ENCODE assay signal across 11 cellular contexts in genomic region chr22:43094085-43094484, GRCh38. TPM values are rescaled to one million over a fixed set of nuclear protein-coding genes. Genes with fewer than 3 reads are reported as not detected.
DNase-seq lines count a peak whose midpoint lies in the region; ATAC-seq, FAIRE-seq and TF ChIP-seq lines count a peak whose summit lies in the region.
"Had no signal": no experiment of that assay in that cellular context is flagged by ENCODE, and none has a peak within 500 bp of the region (broad histone marks: within the 10 kb centered on the region; RNA-seq: fewer than 3 reads in every experiment).

No MANE protein-coding gene starts in this region.

- peaks cover 4% of the 10 kb centered on the region for H3K4me1 Mint-ChIP-seq in endodermal cell

- no peak overlapping the region for H3K4me3 Mint-ChIP-seq in endodermal cell

- DNase-seq in NCI-H2171 treated with DMSO at 0.1 percent for 48 hours (lab: John Stamatoyannopoulos, UW) (peak; percentile 70), NCI-H2171 (lab: John Stamatoyannopoulos, UW) (no peak), NCI-H69 (lab: John Stamatoyannopoulos, UW) (peak; percentile 92), endodermal cell (peak; percentile 78), small intestine (peak; percentile 64), OCI-M2 (lab: John Stamatoyannopoulos, UW; ENCODE audit: unreplicated experiment) (no peak), activated T-cell treated with anti-CD3 and anti-CD28 coated beads for 4 hours (no peak)
- DNase-seq: effector CD8-positive, alpha-beta T cell; stimulated activated CD4-positive, alpha-beta T cell treated with anti-CD3 and anti-CD28 coated beads, Interleukin-4, amount 100 ng/mL, for 1 hour had no signal

- no peak for FAIRE-seq in small intestine (lab: Jason Lieb, UNC)

- no peak for ATAC-seq in GM18498 (IDR thresholded peaks at IDR 0.05; ENCODE audit: unreplicated experiment)

- WGBS in endodermal cell (ENCODE audit: insufficient coverage in 1 of 2, insufficient read length in 1 of 2), 2 experiments: 78 to 92% methylated on average over 2 to 7 of the region's 7 CpGs
- 15 to 47% (median 42%) methylated on average over 7 of the region's 7 CpGs for WGBS in small intestine, 3 donors

- H3K27ac ChIP-seq in endodermal cell (ENCODE audit: low read depth, low read length): no peak overlapping the region
- H3K27ac ChIP-seq in small intestine (ENCODE audit: low read depth in 1 of 2, low read length in 1 of 2): no peak overlapping the region

- H3K27ac Mint-ChIP-seq in endodermal cell: no peak overlapping the region

- peaks cover 7% of the 10 kb centered on the region for H3K9me3 ChIP-seq in endodermal cell (ENCODE audit: control insufficient read depth, low read length)
- H3K9me3 ChIP-seq in small intestine (ENCODE audit: control insufficient read depth, low read depth): no peaks in the 10 kb centered on the region

- no peaks in the 10 kb centered on the region for H3K27me3 Mint-ChIP-seq in endodermal cell (ENCODE audit: insufficient read depth)

- H3K4me3 ChIP-seq in endodermal cell (ENCODE audit: low read length): no peak overlapping the region
- H3K4me3 ChIP-seq in small intestine (ENCODE audit: low read depth in 1 of 2, low read length in 2 of 2): no peak overlapping the region

- H3K36me3 Mint-ChIP-seq in endodermal cell (ENCODE audit: low read depth): peaks cover 3% of the 10 kb centered on the region

- H3K9me3 Mint-ChIP-seq in endodermal cell: peaks cover 15% of the 10 kb centered on the region

- H3K36me3 ChIP-seq in endodermal cell (ENCODE audit: control insufficient read depth, insufficient read depth, low read length): no peaks in the 10 kb centered on the region
- H3K36me3 ChIP-seq in small intestine (ENCODE audit: control insufficient read depth in 2 of 2, insufficient read depth in 2 of 2, low read length in 2 of 2): no peaks in the 10 kb centered on the region

- peak; percentile 62 for TF ChIP-seq CTCF in endodermal cell (conservative IDR thresholded peaks at IDR 0.05)

- H3K4me1 ChIP-seq in endodermal cell (ENCODE audit: control insufficient read depth, insufficient read depth, low read length) (no peaks in the 10 kb centered on the region), small intestine (ENCODE audit: control insufficient read depth in 2 of 2, insufficient read depth in 1 of 2, low read depth in 1 of 2, low read length in 1 of 2) (no peaks in the 10 kb centered on the region)

- H3K27me3 ChIP-seq in endodermal cell (ENCODE audit: control insufficient read depth, insufficient read depth, low read length, poor library complexity, severe bottlenecking) (no peaks in the 10 kb centered on the region), small intestine (ENCODE audit: control insufficient read depth in 2 of 2, insufficient read depth in 2 of 2, low read length in 2 of 2) (no peaks in the 10 kb centered on the region)

- H3K9ac ChIP-seq in endodermal cell (ENCODE audit: extremely low read depth, low read length, poor library complexity, severe bottlenecking): no peak overlapping the region

RNA-seq across cellular contexts. Expression of gene TTLL1, which starts 4.9 kb away (rescaled TPM):
- 10 to 100 TPM in 1 of 2 donors, 1 to 10 TPM in 1; 6.9 to 10.4 TPM for total RNA-seq in endodermal cell
- polyA plus RNA-seq in endodermal cell (2013, experiment 1 of 2): 27.1 TPM
- polyA plus RNA-seq in endodermal cell (2013, experiment 2 of 2): 28.3 TPM
- 1 to 10 TPM; 1.1 to 4.2 (median 1.1) TPM for polyA plus RNA-seq in small intestine

RNA-seq across cellular contexts. Expression of gene BIK, which starts 16.5 kb away (rescaled TPM):
- 10 to 100 TPM in 1 of 2 donors, 1 to 10 TPM in 1; 5.8 to 13.3 TPM for total RNA-seq in endodermal cell
- 0.82 TPM for polyA plus RNA-seq in endodermal cell (2013, experiment 1 of 2)
- polyA plus RNA-seq in endodermal cell (2013, experiment 2 of 2): 0.79 TPM
- 10 to 100 TPM; 14.7 to 26.2 (median 22.7) TPM for polyA plus RNA-seq in small intestine
- total RNA-seq: mesenteric fat pad had no signal

RNA-seq across cellular contexts. Expression of gene MCAT, which starts 49.1 kb away (rescaled TPM):
- 10 to 100 TPM; 17.1 to 19.9 TPM for total RNA-seq in endodermal cell
- 14.7 TPM for polyA plus RNA-seq in endodermal cell (2013, experiment 1 of 2)
- 14.6 TPM for polyA plus RNA-seq in endodermal cell (2013, experiment 2 of 2)
- 10 to 100 TPM in 2 of 3 donors, 1 to 10 TPM in 1; 9.8 to 25.7 (median 11.6) TPM for polyA plus RNA-seq in small intestine

RNA-seq across cellular contexts. Expression of gene TSPO, which starts 57.3 kb away (rescaled TPM):
- 10 to 100 TPM in 1 of 2 donors, 1 to 10 TPM in 1; 9.6 to 12.3 TPM for total RNA-seq in endodermal cell
- 25.2 TPM for polyA plus RNA-seq in endodermal cell (2013, experiment 1 of 2)
- 20.9 TPM for polyA plus RNA-seq in endodermal cell (2013, experiment 2 of 2)
- 100 to 1,000 TPM; 222 to 375 (median 263) TPM for polyA plus RNA-seq in small intestine

Comparison
In these comparisons a context has a peak if more than half of its experiments do, and no peak if none do; other contexts are left out.
1. DNase-seq: peak in NCI-H2171 treated with DMSO at 0.1 percent for 48 hours (single experiment), NCI-H69 (single experiment), endodermal cell (single experiment) and small intestine (single experiment); none in NCI-H2171 (single experiment), OCI-M2 (single experiment) and activated T-cell treated with anti-CD3 and anti-CD28 coated beads for 4 hours (single experiment).